In genomic region chr18:61980355-61980754, GRCh38 we compare ENCODE assay signal across 14 cellular contexts.
DNase-seq lines count a peak whose midpoint lies in the region; ATAC-seq, FAIRE-seq and TF ChIP-seq lines count a peak whose summit lies in the region.
"Had no signal": no experiment of that assay in that cellular context is flagged by ENCODE, and none has a peak within 500 bp of the region (broad histone marks: within the 10 kb centered on the region; RNA-seq: fewer than 3 reads in every experiment).

No MANE protein-coding gene starts in this region.

- no peak for TF ChIP-seq EP300 in K562 (IDR thresholded peaks at IDR 0.05; ENCODE audit: low read length)

- FAIRE-seq in K562 (lab: Jason Lieb, UNC) = no peak

- POLR2A ChIA-PET in K562 (lab: Yijun Ruan, JAX) = no interaction called here
- POLR2A ChIA-PET in OCI-LY7 (lab: Charles Lee) = no interaction called here

- H4K20me1 ChIP-seq in KMS-11 (ENCODE audit: insufficient read depth) = no peaks in the 10 kb centered on the region
- H4K20me1 ChIP-seq in K562 (replicated peaks; ENCODE audit: control insufficient read depth, insufficient read depth, low read length) = no peaks in the 10 kb centered on the region
- no peaks in the 10 kb centered on the region for H4K20me1 ChIP-seq in OCI-LY7 (ENCODE audit: insufficient read depth, low read length)
- H4K20me1 ChIP-seq: BLaER1 treated with 17β-estradiol and CSF1 and Interleukin-3, amounts not matched to agents 10 nM and 100 nM had no signal

- no peaks in the 10 kb centered on the region for H3K9me3 ChIP-seq in K562 (replicated peaks; ENCODE audit: control insufficient read depth, insufficient read depth, low read depth, low read length)
- no peaks in the 10 kb centered on the region for H3K9me3 ChIP-seq in mesodermal cell (ENCODE audit: control insufficient read depth, low read length)
- H3K9me3 ChIP-seq in OCI-LY7 (ENCODE audit: low read length) = no peaks in the 10 kb centered on the region
- H3K9me3 ChIP-seq: thoracic aorta had no signal

- intact Hi-C loops in K562 (cut with micrococcal nuclease) (no loop called here), OCI-LY7 (cut with micrococcal nuclease; ENCODE audit: unreplicated experiment) (no loop called here)

- peak overlapping the region; percentile 11; the same call in 1 of the 2 replicates for H3K4me2 ChIP-seq in KMS-11
- no peak overlapping the region for H3K4me2 ChIP-seq in K562 (ENCODE audit: insufficient read depth, low read length)
- H3K4me2 ChIP-seq in OCI-LY7 (ENCODE audit: low read length) = no peak overlapping the region

- no peaks in the 10 kb centered on the region for H3K9me2 ChIP-seq in OCI-LY7 (ENCODE audit: insufficient read depth, low read length)

- ATAC-seq in K562 (no peak), foreskin keratinocyte (no peak)

- H3K27ac ChIP-seq in KMS-11 = no peak overlapping the region
- no peak overlapping the region for H3K27ac ChIP-seq in K562 (ENCODE audit: extremely low read depth, low read depth, low read length)
- H3K27ac ChIP-seq in mesodermal cell (ENCODE audit: low read depth, low read length, severe bottlenecking) = peak overlapping the region; percentile 20
- no peak overlapping the region for H3K27ac ChIP-seq in foreskin keratinocyte
- no peak overlapping the region for H3K27ac ChIP-seq in OCI-LY7 (ENCODE audit: low read depth, low read length, poor library complexity, severe bottlenecking)
- H3K27ac ChIP-seq: BLaER1 treated with 17β-estradiol and CSF1 and Interleukin-3, amounts not matched to agents 10 nM and 100 nM; thoracic aorta had no signal

- no peak overlapping the region for H3K9ac ChIP-seq in KMS-11
- H3K9ac ChIP-seq in K562 (ENCODE audit: insufficient read depth in 1 of 2, low read depth in 2 of 2, low read length in 2 of 2) = no peak overlapping the region
- H3K9ac ChIP-seq: BLaER1 treated with 17β-estradiol and CSF1 and Interleukin-3, amounts not matched to agents 10 nM and 100 nM had no signal

- TF ChIP-seq RAD21 in K562 (CRISPR knock-in tag; conservative IDR thresholded peaks at IDR 0.05 in 1 of 2, IDR thresholded peaks at IDR 0.05 in 1 of 2) = no peak

- DNase-seq in GF-D8 (lab: John Stamatoyannopoulos, UW) = peak; percentile 74
- DNase-seq in K562 (ENCODE audit: extremely low read depth in 1 of 4, low spot score in 3 of 4) = no peak
- DNase-seq in foreskin keratinocyte = no peak
- no peak for DNase-seq in NCI-H524 treated with DMSO at 0.1 percent for 48 hours (lab: John Stamatoyannopoulos, UW)
- no peak for DNase-seq in OCI-LY7 (ENCODE audit: low spot score)
- DNase-seq: activated CD4-positive, CD25-positive, alpha-beta regulatory T cell; DMS79; endodermal cell; islet precursor cell; NCI-H2107 had no signal

- no TSS peak for BruUV-seq in K562 (replicated peaks; lab: Mats Ljungman, UMichigan)
- BruUV-seq in OCI-LY7 (replicated peaks; lab: Mats Ljungman, UMichigan) = no TSS peak

- no peaks in the 10 kb centered on the region for H3K79me2 ChIP-seq in KMS-11 (ENCODE audit: insufficient read depth, low read depth)
- H3K79me2 ChIP-seq in K562 (ENCODE audit: control insufficient read depth, insufficient read depth, low read length) = no peaks in the 10 kb centered on the region
- H3K79me2 ChIP-seq in OCI-LY7 (ENCODE audit: insufficient read depth, low read depth, low read length) = no peaks in the 10 kb centered on the region

- peak overlapping the region; percentile 16; the same call in 1 of the 2 replicates for H2AFZ ChIP-seq in KMS-11 (ENCODE audit: low read depth)
- no peak overlapping the region for H2AFZ ChIP-seq in K562 (ENCODE audit: low read depth, low read length)
- H2AFZ ChIP-seq in OCI-LY7 (ENCODE audit: low read length) = no peak overlapping the region

- H3K36me3 ChIP-seq in KMS-11 (ENCODE audit: insufficient read depth) (no peaks in the 10 kb centered on the region), K562 (ENCODE audit: control insufficient read depth, insufficient read depth, low read length) (no peaks in the 10 kb centered on the region), mesodermal cell (ENCODE audit: control insufficient read depth, insufficient read depth, low read length) (no peaks in the 10 kb centered on the region), OCI-LY7 (ENCODE audit: insufficient read depth, low read length) (no peaks in the 10 kb centered on the region)
- H3K36me3 ChIP-seq: BLaER1 treated with 17β-estradiol and CSF1 and Interleukin-3, amounts not matched to agents 10 nM and 100 nM; thoracic aorta had no signal

- H3K4me1 ChIP-seq in KMS-11 (ENCODE audit: low read depth, poor library complexity, severe bottlenecking) (peaks cover 15% of the 10 kb centered on the region), K562 (replicated peaks in 1 of 2; ENCODE audit: control insufficient read depth in 2 of 2, insufficient read depth in 2 of 2, low read length in 2 of 2) (no peaks in the 10 kb centered on the region), mesodermal cell (ENCODE audit: control insufficient read depth, insufficient read depth, low read length, poor library complexity, severe bottlenecking) (peaks cover 12% of the 10 kb centered on the region), foreskin keratinocyte (no peaks in the 10 kb centered on the region), OCI-LY7 (ENCODE audit: insufficient read depth, low read length, poor library complexity, severe bottlenecking) (no peaks in the 10 kb centered on the region)

- no peak for TF ChIP-seq POLR2A in K562 (conservative IDR thresholded peaks at IDR 0.05)

- H3K9me1 ChIP-seq in K562 (ENCODE audit: control insufficient read depth, insufficient read depth, low read length) = no peaks in the 10 kb centered on the region

- H3K4me3 ChIP-seq in KMS-11 (IDR thresholded peaks at IDR 0.05; ENCODE audit: insufficient read depth, low read depth, low read length) (no peak overlapping the region), K562 (no peak overlapping the region), mesodermal cell (ENCODE audit: extremely low read depth, insufficient read depth, low read length, poor library complexity, severe bottlenecking) (no peak overlapping the region), OCI-LY7 (ENCODE audit: low read depth, low read length, poor library complexity, severe bottlenecking) (no peak overlapping the region)
- H3K4me3 ChIP-seq: BLaER1 treated with 17β-estradiol and CSF1 and Interleukin-3, amounts not matched to agents 10 nM and 100 nM; thoracic aorta had no signal

- WGBS in K562 (ENCODE audit: insufficient coverage, low coverage, missing lambda C conversion rate) = 6% methylated on average over 2 of the region's 2 CpGs
- WGBS in mesodermal cell (ENCODE audit: insufficient coverage in 2 of 2), 2 experiments = 86% methylated on average over 1 of the region's 2 CpGs; no CpG with 5 or more reads in 1 of the 2 experiments

- CTCF ChIA-PET in K562 (lab: Yijun Ruan, JAX; ENCODE audit: low intra/inter-chr PET ratio) = no interaction called here
- CTCF ChIA-PET in OCI-LY7 (lab: Charles Lee; ENCODE audit: unreplicated experiment) = no interaction called here

- H3K27me3 ChIP-seq in KMS-11 (ENCODE audit: insufficient read depth, low read depth) (no peaks in the 10 kb centered on the region), K562 (ENCODE audit: control insufficient read depth in 2 of 2, insufficient read depth in 2 of 2, low read length in 2 of 2) (no peaks in the 10 kb centered on the region), foreskin keratinocyte (no peaks in the 10 kb centered on the region)

- in situ Hi-C loops in K562 (cut with MboI) = no loop called here

- TF ChIP-seq CTCF in KMS-11 (conservative IDR thresholded peaks at IDR 0.05; ENCODE audit: low read depth, low read length) (no peak), K562 (IDR thresholded peaks at IDR 0.05 in 2 of 3, conservative IDR thresholded peaks at IDR 0.05 in 1 of 3; ENCODE audit: insufficient read depth in 2 of 3, low read depth in 1 of 3, low read length in 3 of 3) (no peak), foreskin keratinocyte (conservative IDR thresholded peaks at IDR 0.05) (no peak), OCI-LY7 (conservative IDR thresholded peaks at IDR 0.05; ENCODE audit: low read length) (no peak)

TF ChIP-seq in K562, 482 proteins besides CTCF, POLR2A, EP300 and RAD21:
- TF ChIP-seq CBX1 (IDR thresholded peaks at IDR 0.05; ENCODE audit: low read depth) (no peak), C11orf30 (IDR thresholded peaks at IDR 0.05; ENCODE audit: low read depth) (0 out of 2 replicates have a peak, but pooled peaks have one; percentile 8), NFYB (IDR thresholded peaks at IDR 0.05; ENCODE audit: extremely low read depth, insufficient read length) (no peak), TGIF2 (CRISPR knock-in tag; IDR thresholded peaks at IDR 0.05) (no peak), KLF1 (tag; IDR thresholded peaks at IDR 0.05) (no peak), HMGXB4 (CRISPR knock-in tag; IDR thresholded peaks at IDR 0.05) (no peak), MXI1 (IDR thresholded peaks at IDR 0.05; ENCODE audit: low read depth, low read length) (no peak)
- TF ChIP-seq, protein P1, sequence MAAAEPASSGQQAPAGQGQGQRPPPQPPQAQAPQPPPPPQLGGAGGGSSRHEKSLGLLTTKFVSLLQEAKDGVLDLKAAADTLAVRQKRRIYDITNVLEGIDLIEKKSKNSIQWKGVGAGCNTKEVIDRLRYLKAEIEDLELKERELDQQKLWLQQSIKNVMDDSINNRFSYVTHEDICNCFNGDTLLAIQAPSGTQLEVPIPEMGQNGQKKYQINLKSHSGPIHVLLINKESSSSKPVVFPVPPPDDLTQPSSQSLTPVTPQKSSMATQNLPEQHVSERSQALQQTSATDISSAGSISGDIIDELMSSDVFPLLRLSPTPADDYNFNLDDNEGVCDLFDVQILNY (CRISPR knock-in tag; IDR thresholded peaks at IDR 0.05) = no peak
